Comparison of ENCODE assay signal across 8 cellular contexts in the genomic region with DNA sequence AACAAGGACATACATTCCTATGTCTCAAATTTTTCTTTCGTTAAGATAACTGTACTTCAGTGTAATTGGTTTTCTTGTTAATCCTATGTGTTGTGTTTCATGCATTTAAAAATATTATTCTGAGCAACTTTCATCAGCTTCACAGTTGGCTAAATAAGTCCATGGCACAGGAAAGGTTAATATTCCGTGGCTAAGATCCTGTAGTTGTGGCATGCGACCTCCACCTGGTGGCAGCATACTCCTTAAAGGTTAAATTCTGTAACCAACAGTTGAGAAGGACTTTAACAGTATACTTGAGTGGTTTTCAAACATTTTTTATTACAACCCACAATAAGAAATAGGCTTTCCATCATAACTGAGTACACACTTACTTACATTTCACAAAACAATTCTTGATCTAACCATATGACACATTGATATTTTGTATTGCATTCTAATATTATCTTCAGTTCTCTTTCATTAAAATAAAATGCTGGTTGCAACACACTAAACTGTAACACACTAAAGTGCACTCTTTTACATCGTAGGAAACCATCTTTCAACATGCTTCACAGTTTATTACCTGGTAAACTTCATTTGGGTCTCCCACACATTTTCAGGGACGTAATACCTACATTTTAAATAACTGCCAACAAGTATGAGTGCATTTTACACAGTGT.
DNase-seq lines count a peak whose midpoint lies in the region; ATAC-seq, FAIRE-seq and TF ChIP-seq lines count a peak whose summit lies in the region.

No MANE protein-coding gene starts in this region.

- TF ChIP-seq CTCF in Peyer's patch (IDR thresholded peaks at IDR 0.05): peak; percentile 31 to 91 (median 74)
- peak; percentile 81 to 92 for TF ChIP-seq CTCF in brain (conservative IDR thresholded peaks at IDR 0.05)

- no peaks in the 10 kb centered on the region for H3K4me1 ChIP-seq in Peyer's patch

- H3K9me3 Mint-ChIP-seq in brain: no peaks in the 10 kb centered on the region

- H3K4me3 Mint-ChIP-seq in brain: no peak overlapping the region

- no peaks in the 10 kb centered on the region for H3K36me3 ChIP-seq in Peyer's patch

- H3K27me3 Mint-ChIP-seq in brain: peaks cover 6% of the 10 kb centered on the region

- DNase-seq in COR-L47 (lab: John Stamatoyannopoulos, UW): peak; percentile 63
- peak; percentile 68 for DNase-seq in KBM-7
- peak; percentile 21 to 80 (median 63) for DNase-seq in Peyer's patch
- DNase-seq in stimulated activated CD4-positive, alpha-beta T cell treated with anti-CD3 and anti-CD28 coated beads, Interleukin-4, amount 100 ng/mL, for 1 hour: peak; percentile 41
- no peak for DNase-seq in ecto neural progenitor cell (ENCODE audit: low spot score)

- no peaks in the 10 kb centered on the region for H3K27me3 ChIP-seq in Peyer's patch

- FAIRE-seq in islet of Langerhans (lab: Jason Lieb, UNC): peak; percentile 24

- no peak for TF ChIP-seq POLR2A in Peyer's patch (IDR thresholded peaks at IDR 0.05)

- peaks cover 49% of the 10 kb centered on the region for H3K4me1 Mint-ChIP-seq in brain

- peak; percentile 43 for ATAC-seq in GM19328 (IDR thresholded peaks at IDR 0.05; ENCODE audit: unreplicated experiment)

- no peak overlapping the region for H3K4me3 ChIP-seq in Peyer's patch

- H3K27ac ChIP-seq in Peyer's patch: no peak overlapping the region

- H3K27ac Mint-ChIP-seq in brain: peak overlapping the region in 1 of 5 experiments; percentile 78

- in situ Hi-C loops in KBM-7 (cut with MboI; ENCODE audit: low pct_unique_long_range_greater_than_20kb, low sequenced_read_pairs): no loop called here

- no peaks in the 10 kb centered on the region for H3K9me3 ChIP-seq in Peyer's patch

- no peaks in the 10 kb centered on the region for H3K36me3 Mint-ChIP-seq in brain
